In the genomic region with DNA sequence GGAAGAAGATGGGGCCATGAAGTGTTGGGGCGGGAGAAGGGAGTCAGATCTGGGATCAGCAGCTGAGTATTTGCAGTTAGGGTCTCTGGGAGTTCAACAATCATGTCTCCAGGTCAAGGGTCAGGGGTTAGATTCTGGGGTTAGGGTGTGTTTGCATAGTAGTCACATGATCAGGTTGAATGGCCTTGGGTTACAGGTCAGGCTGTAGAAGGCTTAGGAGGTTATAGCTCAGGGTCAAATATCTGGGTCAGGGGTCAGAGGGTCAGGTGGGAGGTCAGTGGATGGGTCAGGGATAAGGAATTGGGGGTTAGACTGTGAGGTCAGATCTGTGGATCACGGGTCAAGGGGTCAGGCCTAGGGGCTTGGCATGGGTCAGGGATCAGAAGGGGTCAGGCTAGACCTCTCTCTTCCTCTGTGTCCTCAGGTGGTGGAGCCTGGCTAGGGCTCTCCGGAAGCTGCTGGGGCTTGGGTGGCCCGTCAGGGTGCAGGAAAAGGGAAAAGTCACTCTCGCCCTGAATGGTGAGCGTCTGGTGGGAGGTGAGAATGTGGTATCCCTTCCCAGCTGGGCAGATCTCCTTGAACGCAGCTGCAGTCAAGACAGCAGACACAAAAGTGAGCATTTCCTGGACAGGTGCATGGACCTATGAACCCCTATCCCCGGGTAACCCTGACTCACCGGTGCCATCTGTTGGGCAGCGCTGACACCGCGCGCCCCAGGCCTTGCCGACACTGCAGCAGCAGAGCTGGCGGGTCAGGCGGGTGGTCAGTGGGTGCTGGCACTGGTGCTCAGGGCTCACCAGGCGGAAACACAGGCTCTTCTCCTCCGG, we compare ENCODE assay signal across 8 cellular contexts. TPM values are rescaled to one million over a fixed set of nuclear protein-coding genes. Genes with fewer than 3 reads are reported as not detected.
DNase-seq lines count a peak whose midpoint lies in the region; ATAC-seq and TF ChIP-seq lines count a peak whose summit lies in the region.

No MANE protein-coding gene starts in this region.

- no peaks in the 10 kb centered on the region for H3K9me3 ChIP-seq in stomach

- ATAC-seq in HG03432 (IDR thresholded peaks at IDR 0.05; ENCODE audit: unreplicated experiment) (peak; percentile 64), HG03520 (IDR thresholded peaks at IDR 0.05; ENCODE audit: unreplicated experiment) (no peak)
- ATAC-seq in activated naive CD8-positive, alpha-beta T cell treated with anti-CD3 and anti-CD28 coated beads, Interleukin-2, amount 50 U/mL, for 24 hours = peak; percentile 48

- H3K4me1 Mint-ChIP-seq in activated naive CD8-positive, alpha-beta T cell treated with anti-CD3 and anti-CD28 coated beads, Interleukin-2, amount 50 U/mL, for 24 hours = peaks cover 66% of the 10 kb centered on the region

- peaks cover 28 to 74% (median 64%) of the 10 kb centered on the region in 4 donors for H3K4me1 ChIP-seq in stomach

- H3K27me3 ChIP-seq in kidney epithelial cell (ENCODE audit: control insufficient read depth, insufficient read depth, low read length) = no peaks in the 10 kb centered on the region
- no peaks in the 10 kb centered on the region for H3K27me3 ChIP-seq in stomach

- peak; percentile 58 for TF ChIP-seq CTCF in kidney epithelial cell (IDR thresholded peaks at IDR 0.05; ENCODE audit: insufficient read depth, low read length, poor library complexity, severe bottlenecking)
- peak in 4 of 7 experiments; percentile 25 to 36 (median 34) for TF ChIP-seq CTCF in stomach (IDR thresholded peaks at IDR 0.05)

- H3K36me3 ChIP-seq in kidney epithelial cell (ENCODE audit: control insufficient read depth, insufficient read depth, low read length) = peaks cover 7% of the 10 kb centered on the region
- peaks cover 0 to 63% (median 36%) of the 10 kb centered on the region in 4 donors for H3K36me3 ChIP-seq in stomach

- TF ChIP-seq EP300 in stomach (IDR thresholded peaks at IDR 0.05) = no peak

- H3K4me3 ChIP-seq in kidney epithelial cell (ENCODE audit: low read depth, low read length) (no peak overlapping the region), stomach (peak overlapping the region in 1 of 4 donors; percentile 30)

- H3K4me3 Mint-ChIP-seq in activated naive CD8-positive, alpha-beta T cell treated with anti-CD3 and anti-CD28 coated beads, Interleukin-2, amount 50 U/mL, for 24 hours = no peak overlapping the region

- intact Hi-C loops in stomach (cut with DNase I; ENCODE audit: low total_unique reads) = no loop called here

- DNase-seq in DMS 273 (lab: John Stamatoyannopoulos, UW; ENCODE audit: unreplicated experiment) (peak; percentile 65), DMS 273 treated with DMSO at 0.1 percent for 48 hours (lab: John Stamatoyannopoulos, UW) (no peak), kidney epithelial cell (ENCODE audit: low read depth) (no peak), stomach (peak; percentile 81)
- peak; percentile 73 for DNase-seq in activated naive CD8-positive, alpha-beta T cell treated with anti-CD3 and anti-CD28 coated beads, Interleukin-2, amount 50 U/mL, for 24 hours

- peaks cover 4% of the 10 kb centered on the region for H3K36me3 Mint-ChIP-seq in activated naive CD8-positive, alpha-beta T cell treated with anti-CD3 and anti-CD28 coated beads, Interleukin-2, amount 50 U/mL, for 24 hours (ENCODE audit: low read depth)

- H3K27ac ChIP-seq in stomach = peak overlapping the region; percentile 39 to 68 (median 55)

- no peaks in the 10 kb centered on the region for H3K9me3 Mint-ChIP-seq in activated naive CD8-positive, alpha-beta T cell treated with anti-CD3 and anti-CD28 coated beads, Interleukin-2, amount 50 U/mL, for 24 hours

- no peaks in the 10 kb centered on the region for H3K27me3 Mint-ChIP-seq in activated naive CD8-positive, alpha-beta T cell treated with anti-CD3 and anti-CD28 coated beads, Interleukin-2, amount 50 U/mL, for 24 hours

- 47 to 57% (median 50%) methylated on average over 12 to 18 of the region's 18 CpGs for WGBS in stomach, 5 donors

- TF ChIP-seq POLR2A in stomach (IDR thresholded peaks at IDR 0.05) = no peak

- H3K27ac Mint-ChIP-seq in activated naive CD8-positive, alpha-beta T cell treated with anti-CD3 and anti-CD28 coated beads, Interleukin-2, amount 50 U/mL, for 24 hours = peak overlapping the region; percentile 13

TF ChIP-seq in PFSK-1, 5 proteins besides CTCF, POLR2A, EP300 and RAD21:
- TF ChIP-seq POLR2AphosphoS5 (IDR thresholded peaks at IDR 0.05; ENCODE audit: low read depth, low read length) = no peak
- peak; percentile 53 for TF ChIP-seq FOXP2 (optimal IDR thresholded peaks at IDR 0.05; ENCODE audit: borderline replicate concordance, extremely low read depth, extremely low read length, insufficient read depth)
- TF ChIP-seq, protein P1, sequence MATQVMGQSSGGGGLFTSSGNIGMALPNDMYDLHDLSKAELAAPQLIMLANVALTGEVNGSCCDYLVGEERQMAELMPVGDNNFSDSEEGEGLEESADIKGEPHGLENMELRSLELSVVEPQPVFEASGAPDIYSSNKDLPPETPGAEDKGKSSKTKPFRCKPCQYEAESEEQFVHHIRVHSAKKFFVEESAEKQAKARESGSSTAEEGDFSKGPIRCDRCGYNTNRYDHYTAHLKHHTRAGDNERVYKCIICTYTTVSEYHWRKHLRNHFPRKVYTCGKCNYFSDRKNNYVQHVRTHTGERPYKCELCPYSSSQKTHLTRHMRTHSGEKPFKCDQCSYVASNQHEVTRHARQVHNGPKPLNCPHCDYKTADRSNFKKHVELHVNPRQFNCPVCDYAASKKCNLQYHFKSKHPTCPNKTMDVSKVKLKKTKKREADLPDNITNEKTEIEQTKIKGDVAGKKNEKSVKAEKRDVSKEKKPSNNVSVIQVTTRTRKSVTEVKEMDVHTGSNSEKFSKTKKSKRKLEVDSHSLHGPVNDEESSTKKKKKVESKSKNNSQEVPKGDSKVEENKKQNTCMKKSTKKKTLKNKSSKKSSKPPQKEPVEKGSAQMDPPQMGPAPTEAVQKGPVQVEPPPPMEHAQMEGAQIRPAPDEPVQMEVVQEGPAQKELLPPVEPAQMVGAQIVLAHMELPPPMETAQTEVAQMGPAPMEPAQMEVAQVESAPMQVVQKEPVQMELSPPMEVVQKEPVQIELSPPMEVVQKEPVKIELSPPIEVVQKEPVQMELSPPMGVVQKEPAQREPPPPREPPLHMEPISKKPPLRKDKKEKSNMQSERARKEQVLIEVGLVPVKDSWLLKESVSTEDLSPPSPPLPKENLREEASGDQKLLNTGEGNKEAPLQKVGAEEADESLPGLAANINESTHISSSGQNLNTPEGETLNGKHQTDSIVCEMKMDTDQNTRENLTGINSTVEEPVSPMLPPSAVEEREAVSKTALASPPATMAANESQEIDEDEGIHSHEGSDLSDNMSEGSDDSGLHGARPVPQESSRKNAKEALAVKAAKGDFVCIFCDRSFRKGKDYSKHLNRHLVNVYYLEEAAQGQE (IDR thresholded peaks at IDR 0.05; ENCODE audit: insufficient read depth in 1 of 2, low read depth in 2 of 2, low read length in 2 of 2) = no peak
- no peak for TF ChIP-seq TAF1 (IDR thresholded peaks at IDR 0.05; ENCODE audit: borderline replicate concordance, insufficient read depth, low read length)

RNA-seq across cellular contexts. Expression of gene LTBP3, which starts 6.4 kb away (rescaled TPM):
- polyA plus RNA-seq in PFSK-1 (2012; ENCODE audit: insufficient read length, low read depth) = 121 TPM
- total RNA-seq in kidney epithelial cell (116 and 122 TPM in 2 replicates), stomach (100 to 1,000 TPM in 4 of 5 donors, 10 to 100 TPM in 1; 35.1 to 452 (median 117) TPM)
- 10 to 100 TPM; 26.9 to 58.2 (median 28.7) TPM for polyA plus RNA-seq in stomach

RNA-seq across cellular contexts. Expression of gene ZNRD2, which starts 18.5 kb away (rescaled TPM):
- 111 TPM for polyA plus RNA-seq in PFSK-1 (2012; ENCODE audit: insufficient read length, low read depth)
- total RNA-seq in kidney epithelial cell = 67.3 and 91.6 TPM in 2 replicates
- total RNA-seq in stomach = 10 to 100 TPM; 17.7 to 99.1 (median 51.9) TPM
- 10 to 100 TPM; 49.6 to 56.6 (median 51.8) TPM for polyA plus RNA-seq in stomach

RNA-seq across cellular contexts. Expression of gene FAM89B, which starts 20.6 kb away (rescaled TPM):
- 29.0 TPM for polyA plus RNA-seq in PFSK-1 (2012; ENCODE audit: insufficient read length, low read depth)
- total RNA-seq in kidney epithelial cell (63.9 and 68.5 TPM in 2 replicates), stomach (10 to 100 TPM in 4 of 5 donors, 1 to 10 TPM in 1; 3.9 to 57.8 (median 48.1) TPM)
- 10 to 100 TPM; 63.4 to 68.2 (median 65.1) TPM for polyA plus RNA-seq in stomach

RNA-seq across cellular contexts. Expression of gene EHBP1L1, which starts 24.1 kb away (rescaled TPM):
- polyA plus RNA-seq in PFSK-1 (2012; ENCODE audit: insufficient read length, low read depth) = 49.1 TPM
- 19.5 and 20.9 TPM in 2 replicates for total RNA-seq in kidney epithelial cell
- 100 to 1,000 TPM in 4 of 5 donors, 10 to 100 TPM in 1; 43.0 to 200 (median 126) TPM for total RNA-seq in stomach
- polyA plus RNA-seq in stomach = 10 to 100 TPM; 28.0 to 67.6 (median 49.2) TPM

RNA-seq across cellular contexts. Expression of gene SCYL1, which starts 26.9 kb away (rescaled TPM):
- polyA plus RNA-seq in PFSK-1 (2012; ENCODE audit: insufficient read length, low read depth) = 192 TPM
- total RNA-seq in kidney epithelial cell = 116 and 121 TPM in 2 replicates
- total RNA-seq in stomach = 10 to 100 TPM in 4 of 5 donors, 1 to 10 TPM in 1; 3.5 to 89.0 (median 65.2) TPM
- polyA plus RNA-seq in stomach = 10 to 100 TPM; 65.8 to 94.8 (median 86.1) TPM

Comparison
In these comparisons a context has a peak if more than half of its experiments do, and no peak if none do; other contexts are left out.
1. DNase-seq: peak in DMS 273 (single experiment), activated naive CD8-positive, alpha-beta T cell treated with anti-CD3 and anti-CD28 coated beads, Interleukin-2, amount 50 U/mL, for 24 hours (single experiment) and stomach (single experiment); none in DMS 273 treated with DMSO at 0.1 percent for 48 hours (single experiment) and kidney epithelial cell (single experiment).